ENCODE assay signal across 12 cellular contexts in the genomic region with DNA sequence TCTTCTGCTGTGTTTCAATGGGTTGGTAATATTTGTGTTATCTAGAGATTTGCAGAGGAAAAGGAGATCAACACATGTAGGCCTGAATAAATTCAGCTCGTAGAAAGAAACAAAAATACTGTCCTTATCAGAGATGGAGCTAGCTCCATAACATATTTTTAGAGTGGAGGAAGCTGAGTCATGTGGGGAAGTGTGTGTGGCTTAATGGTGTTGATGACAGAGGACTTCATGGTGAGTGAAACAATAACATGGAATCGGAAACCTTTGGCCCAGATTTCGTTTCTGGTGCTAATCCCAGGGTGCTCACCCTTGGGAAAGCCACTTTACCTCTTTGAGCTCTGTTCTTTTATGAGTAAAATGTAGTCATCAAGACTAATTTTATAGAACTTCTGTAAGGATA.
A peak's percentile ranks its signal among the peaks of the same experiment; 100 is the strongest.
DNase-seq lines count a peak whose midpoint lies in the region; ATAC-seq and TF ChIP-seq lines count a peak whose summit lies in the region.
"Had no signal": no experiment of that assay in that cellular context is flagged by ENCODE, and none has a peak within 500 bp of the region (broad histone marks: within the 10 kb centered on the region; RNA-seq: fewer than 3 reads in every experiment).

No MANE protein-coding gene starts in this region.

- H3K27ac Mint-ChIP-seq in CD4-positive, alpha-beta T cell = no peak overlapping the region
- no peak overlapping the region for H3K27ac Mint-ChIP-seq in naive thymus-derived CD4-positive, alpha-beta T cell
- H3K27ac Mint-ChIP-seq: stimulated activated naive B cell treated with anti-CD40 and anti-IgM and Interleukin-4, amounts not matched to agents 10 μg/mL and 1 μg/mL and 100 μg/mL, for 72 hours had no signal

- no peaks in the 10 kb centered on the region for H3K4me1 Mint-ChIP-seq in CD4-positive, alpha-beta T cell (ENCODE audit: low read depth)
- no peaks in the 10 kb centered on the region for H3K4me1 Mint-ChIP-seq in naive thymus-derived CD4-positive, alpha-beta T cell

- no peaks in the 10 kb centered on the region for H3K9me3 Mint-ChIP-seq in CD4-positive, alpha-beta T cell
- peaks cover 0 to 10% (median 0%) of the 10 kb centered on the region in 11 donors for H3K9me3 Mint-ChIP-seq in naive thymus-derived CD4-positive, alpha-beta T cell

- ATAC-seq in Right ventricle myocardium inferior (peak; percentile 23), HG03175 (IDR thresholded peaks at IDR 0.05; ENCODE audit: unreplicated experiment) (peak; percentile 43)
- ATAC-seq in CD4-positive, alpha-beta T cell (ENCODE audit: poor library complexity) = no peak
- ATAC-seq in naive thymus-derived CD4-positive, alpha-beta T cell = no peak
- ATAC-seq: pancreas had no signal

- CTCF ChIA-PET in CD4-positive, alpha-beta T cell (lab: Charles Lee) = no interaction called here
- CTCF ChIA-PET in naive thymus-derived CD4-positive, alpha-beta T cell (lab: Charles Lee) = no interaction called here

- H3K36me3 ChIP-seq in naive thymus-derived CD4-positive, alpha-beta T cell (ENCODE audit: control insufficient read depth in 2 of 3, insufficient read depth in 3 of 3, low read length in 3 of 3) = no peaks in the 10 kb centered on the region
- H3K36me3 ChIP-seq: pancreas had no signal

- POLR2A ChIA-PET in CD4-positive, alpha-beta T cell (lab: Charles Lee) = no interaction called here
- POLR2A ChIA-PET in naive thymus-derived CD4-positive, alpha-beta T cell (lab: Charles Lee) = no interaction called here

- no peak overlapping the region for H3K27ac ChIP-seq in CD4-positive, alpha-beta T cell (ENCODE audit: low read depth, low read length)
- no peak overlapping the region for H3K27ac ChIP-seq in naive thymus-derived CD4-positive, alpha-beta T cell (ENCODE audit: low read depth, low read length)
- H3K27ac ChIP-seq: pancreas had no signal

- DNase-seq in Right ventricle myocardium inferior (ENCODE audit: missing footprints) (no peak), cardiac septum (ENCODE audit: low spot score) (no peak), choroid plexus epithelial cell (ENCODE audit: low read depth) (peak; percentile 71), HT-29 (ENCODE audit: low spot score) (no peak), hypothalamus (lab: John Stamatoyannopoulos, UW) (no peak)
- no peak for DNase-seq in CD4-positive, alpha-beta T cell
- DNase-seq in naive thymus-derived CD4-positive, alpha-beta T cell = no peak
- DNase-seq: activated effector memory CD4-positive, alpha-beta T cell treated with Interleukin-2 at 50 U/mL for 16 hours; NCI-H1048; pancreas; stimulated activated naive B cell treated with anti-CD40 and anti-IgM and Interleukin-4, amounts not matched to agents 10 μg/mL and 1 μg/mL and 100 μg/mL, for 72 hours had no signal

- intact Hi-C loops in Right ventricle myocardium inferior (cut with DNase I) (no loop called here), cardiac septum (cut with DNase I) (no loop called here)
- intact Hi-C loops in CD4-positive, alpha-beta T cell (cut with DNase I, micrococcal nuclease) = no loop called here
- intact Hi-C loops in naive thymus-derived CD4-positive, alpha-beta T cell (cut with micrococcal nuclease) = no loop called here

- no peaks in the 10 kb centered on the region for H3K9me3 ChIP-seq in CD4-positive, alpha-beta T cell (ENCODE audit: control insufficient read depth, low read length)
- no peaks in the 10 kb centered on the region for H3K9me3 ChIP-seq in naive thymus-derived CD4-positive, alpha-beta T cell (ENCODE audit: control insufficient read depth in 2 of 3, low read length in 3 of 3)
- H3K9me3 ChIP-seq: pancreas had no signal

- H3K27me3 Mint-ChIP-seq in CD4-positive, alpha-beta T cell = no peaks in the 10 kb centered on the region
- no peaks in the 10 kb centered on the region for H3K27me3 Mint-ChIP-seq in naive thymus-derived CD4-positive, alpha-beta T cell
- H3K27me3 Mint-ChIP-seq: stimulated activated naive B cell treated with anti-CD40 and anti-IgM and Interleukin-4, amounts not matched to agents 10 μg/mL and 1 μg/mL and 100 μg/mL, for 72 hours had no signal

- H3K4me1 ChIP-seq in naive thymus-derived CD4-positive, alpha-beta T cell (ENCODE audit: control insufficient read depth in 2 of 2, insufficient read depth in 2 of 2, low read length in 2 of 2) = no peaks in the 10 kb centered on the region
- H3K4me1 ChIP-seq: pancreas had no signal

- H3K4me3 Mint-ChIP-seq in CD4-positive, alpha-beta T cell = no peak overlapping the region
- H3K4me3 Mint-ChIP-seq in naive thymus-derived CD4-positive, alpha-beta T cell = no peak overlapping the region
- H3K4me3 Mint-ChIP-seq: stimulated activated naive B cell treated with anti-CD40 and anti-IgM and Interleukin-4, amounts not matched to agents 10 μg/mL and 1 μg/mL and 100 μg/mL, for 72 hours had no signal

- no peak for TF ChIP-seq CTCF in choroid plexus epithelial cell (conservative IDR thresholded peaks at IDR 0.05; ENCODE audit: low read depth, low read length)
- no peak for TF ChIP-seq CTCF in CD4-positive, alpha-beta T cell (IDR thresholded peaks at IDR 0.05)

- no peaks in the 10 kb centered on the region for H3K36me3 Mint-ChIP-seq in CD4-positive, alpha-beta T cell (ENCODE audit: low read depth)
- H3K36me3 Mint-ChIP-seq in naive thymus-derived CD4-positive, alpha-beta T cell = peaks cover 0 to 2% (median 0%) of the 10 kb centered on the region in 5 donors
- H3K36me3 Mint-ChIP-seq: stimulated activated naive B cell treated with anti-CD40 and anti-IgM and Interleukin-4, amounts not matched to agents 10 μg/mL and 1 μg/mL and 100 μg/mL, for 72 hours had no signal

- H3K4me3 ChIP-seq in choroid plexus epithelial cell (ENCODE audit: low read depth, low read length) = no peak overlapping the region
- H3K4me3 ChIP-seq in naive thymus-derived CD4-positive, alpha-beta T cell (ENCODE audit: low read length) = no peak overlapping the region
- H3K4me3 ChIP-seq: pancreas had no signal

- H3K27me3 ChIP-seq in CD4-positive, alpha-beta T cell (ENCODE audit: control insufficient read depth, insufficient read depth, low read length) = no peaks in the 10 kb centered on the region
- H3K27me3 ChIP-seq in naive thymus-derived CD4-positive, alpha-beta T cell (ENCODE audit: control insufficient read depth in 2 of 2, insufficient read depth in 2 of 2, low read length in 2 of 2) = no peaks in the 10 kb centered on the region
- H3K27me3 ChIP-seq: pancreas had no signal

Comparison
In these comparisons a context has a peak if more than half of its experiments do, and no peak if none do; other contexts are left out.
1. ATAC-seq: peak in Right ventricle myocardium inferior (single experiment) and HG03175 (single experiment); none in CD4-positive, alpha-beta T cell (single experiment) and naive thymus-derived CD4-positive, alpha-beta T cell (single experiment).